9 cellular contexts compared by ENCODE assay signal in genomic region chr6:33983109-33983475, GRCh38.
DNase-seq lines count a peak whose midpoint lies in the region; TF ChIP-seq lines count a peak whose summit lies in the region.
"Had no signal": no experiment of that assay in that cellular context is flagged by ENCODE, and none has a peak within 500 bp of the region (broad histone marks: within the 10 kb centered on the region; RNA-seq: fewer than 3 reads in every experiment).

No MANE protein-coding gene starts in this region.

- peak overlapping the region; percentile 75 to 78 for H3K27ac ChIP-seq in mucosa of rectum (ENCODE audit: low read depth in 2 of 2, low read length in 2 of 2)

- DNase-seq in CMK (ENCODE audit: low read depth) (peak; percentile 74), LNCaP clone FGC (ENCODE audit: low read depth) (peak; percentile 91), cerebellum (ENCODE audit: low spot score) (peak; percentile 87), occipital lobe (lab: John Stamatoyannopoulos, UW) (no peak), NCI-H1092 (lab: John Stamatoyannopoulos, UW) (no peak)
- no peak for DNase-seq in activated naive CD4-positive, alpha-beta T cell treated with anti-CD3 and anti-CD28 coated beads, Interleukin-2, amount 50 U/mL, for 16 hours
- DNase-seq in activated CD4-positive, alpha-beta T cell treated with anti-CD3 and anti-CD28 coated beads, Interleukin-2, amount 50 U/mL, for 4 hours, result no peak
- DNase-seq: Kasumi-1 had no signal

- TF ChIP-seq CTCF in LNCaP clone FGC (IDR thresholded peaks at IDR 0.05; ENCODE audit: control insufficient read depth, extremely low read depth, insufficient read depth), result peak; percentile 38

- no peaks in the 10 kb centered on the region for H3K36me3 ChIP-seq in mucosa of rectum (ENCODE audit: control insufficient read depth in 2 of 2, insufficient read depth in 2 of 2, low read length in 2 of 2)

- no peaks in the 10 kb centered on the region for H3K9me3 ChIP-seq in mucosa of rectum (ENCODE audit: control insufficient read depth in 2 of 2, low read length in 2 of 2)

- H3K9ac ChIP-seq in mucosa of rectum (ENCODE audit: low read depth in 1 of 2, low read length in 2 of 2), result peak overlapping the region in 1 of 2 donors; percentile 37

- H3K4me1 ChIP-seq in mucosa of rectum (ENCODE audit: control insufficient read depth in 2 of 2, insufficient read depth in 2 of 2, low read length in 2 of 2), result peaks cover 30 to 57% of the 10 kb centered on the region in 2 donors

- peak overlapping the region; percentile 16; the same call in 1 of the 2 replicates for H3K4me3 ChIP-seq in LNCaP clone FGC (ENCODE audit: low read depth, low read length)
- peak overlapping the region; percentile 37 to 63 for H3K4me3 ChIP-seq in mucosa of rectum (ENCODE audit: low read length in 2 of 2)

- H3K27me3 ChIP-seq in mucosa of rectum (ENCODE audit: control insufficient read depth in 2 of 2, insufficient read depth in 2 of 2, low read length in 2 of 2), result no peaks in the 10 kb centered on the region

Comparison
In these comparisons a context has a peak if more than half of its experiments do, and no peak if none do; other contexts are left out.
1. DNase-seq: peak in CMK (single experiment), LNCaP clone FGC (single experiment) and cerebellum (single experiment); none in activated naive CD4-positive, alpha-beta T cell treated with anti-CD3 and anti-CD28 coated beads, Interleukin-2, amount 50 U/mL, for 16 hours (single experiment), occipital lobe (single experiment), NCI-H1092 (single experiment) and activated CD4-positive, alpha-beta T cell treated with anti-CD3 and anti-CD28 coated beads, Interleukin-2, amount 50 U/mL, for 4 hours (0 of 2).